In the genomic region with DNA sequence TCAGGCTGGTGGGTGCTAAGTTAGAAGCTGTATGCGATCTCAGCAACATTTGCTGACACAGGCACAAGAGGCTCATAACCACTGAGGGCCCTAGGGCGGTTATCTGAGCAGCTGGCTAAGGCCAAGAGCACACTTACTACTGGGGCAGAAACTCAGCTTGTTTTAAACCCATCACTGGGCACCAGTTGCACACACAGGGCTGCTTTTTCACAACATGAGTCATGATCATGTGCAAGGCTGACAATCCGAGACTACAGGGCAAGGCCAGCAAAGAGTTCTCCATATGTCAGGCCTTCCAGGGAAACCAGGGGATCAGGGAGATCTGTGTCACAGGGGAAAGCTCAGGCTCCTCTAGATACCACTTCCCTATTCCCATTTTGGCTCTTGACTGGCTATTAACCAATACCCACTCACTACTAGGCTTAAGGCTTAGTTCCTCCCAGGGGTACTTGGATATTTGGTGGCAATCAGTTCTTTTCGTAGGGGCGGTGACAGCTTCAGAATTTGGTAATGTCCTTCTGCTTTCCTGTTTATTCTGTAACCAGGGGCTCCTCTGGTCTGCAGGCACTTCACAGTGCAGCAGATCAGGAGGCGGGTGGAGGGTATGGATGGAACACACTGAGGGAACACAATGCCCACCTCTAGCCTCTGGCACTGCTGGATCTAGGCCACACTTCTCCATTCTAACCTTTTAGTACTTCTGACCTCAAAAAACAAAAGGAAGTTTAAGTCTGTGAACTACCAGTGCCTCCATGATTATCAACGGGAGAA, we compare ENCODE assay signal across 8 cellular contexts. TPM values are rescaled to one million over a fixed set of nuclear protein-coding genes. Genes with fewer than 3 reads are reported as not detected.
DNase-seq lines count a peak whose midpoint lies in the region; ATAC-seq and TF ChIP-seq lines count a peak whose summit lies in the region.

No MANE protein-coding gene starts in this region.

- peak; percentile 45 to 71 for DNase-seq in AML-193 (lab: John Stamatoyannopoulos, UW)
- peak; percentile 91 to 95 for DNase-seq in NOMO-1 (lab: John Stamatoyannopoulos, UW; ENCODE audit: unreplicated experiment in 2 of 2)
- DNase-seq in epithelial cell of proximal tubule (ENCODE audit: low read depth): peak; percentile 64
- DNase-seq in myocyte (ENCODE audit: low read depth): peak; percentile 96
- no peak for DNase-seq in retina
- no peak for DNase-seq in activated CD4-positive, alpha-beta T cell treated with anti-CD3 and anti-CD28 coated beads, Interleukin-2, amount 50 U/mL, for 4 hours
- DNase-seq in activated naive CD4-positive, alpha-beta T cell treated with anti-CD3 and anti-CD28 coated beads, Interleukin-2, amount 50 U/mL, for 72 hours (ENCODE audit: low spot score in 2 of 2): no peak

- TF ChIP-seq CTCF in epithelial cell of proximal tubule (conservative IDR thresholded peaks at IDR 0.05; ENCODE audit: low read depth, low read length): no peak

- no peak for ATAC-seq in GM19463 (IDR thresholded peaks at IDR 0.05; ENCODE audit: unreplicated experiment)
- no peak for ATAC-seq in activated naive CD4-positive, alpha-beta T cell treated with anti-CD3 and anti-CD28 coated beads, Interleukin-2, amount 50 U/mL, for 72 hours

- H3K36me3 Mint-ChIP-seq in activated naive CD4-positive, alpha-beta T cell treated with anti-CD3 and anti-CD28 coated beads, Interleukin-2, amount 50 U/mL, for 72 hours: peaks cover 0 to 11% of the 10 kb centered on the region in 2 donors

- H3K4me3 ChIP-seq in epithelial cell of proximal tubule (ENCODE audit: low read depth, low read length): no peak overlapping the region

- no peaks in the 10 kb centered on the region for H3K9me3 Mint-ChIP-seq in activated naive CD4-positive, alpha-beta T cell treated with anti-CD3 and anti-CD28 coated beads, Interleukin-2, amount 50 U/mL, for 72 hours

- peak overlapping the region in 1 of 2 donors; percentile 42 for H3K27ac Mint-ChIP-seq in activated naive CD4-positive, alpha-beta T cell treated with anti-CD3 and anti-CD28 coated beads, Interleukin-2, amount 50 U/mL, for 72 hours

RNA-seq across cellular contexts. Expression of a gene that starts 44.9 kb away (rescaled TPM):
- 2.1 and 6.3 TPM in 2 replicates for total RNA-seq in epithelial cell of proximal tubule
- 4.0 and 5.6 TPM in 2 replicates for total RNA-seq in myocyte
- 7.3 TPM for polyA plus RNA-seq in myocyte (2012)
- total RNA-seq in activated naive CD4-positive, alpha-beta T cell treated with anti-CD3 and anti-CD28 coated beads, Interleukin-2, amount 50 U/mL, for 72 hours: 10 to 100 TPM; 23.7 to 24.1 TPM

Comparison
In these comparisons a context has a peak if more than half of its experiments do, and no peak if none do; other contexts are left out.
1. DNase-seq: peak in AML-193 (2 of 2), NOMO-1 (2 of 2), epithelial cell of proximal tubule (single experiment) and myocyte (single experiment); none in retina (single experiment), activated CD4-positive, alpha-beta T cell treated with anti-CD3 and anti-CD28 coated beads, Interleukin-2, amount 50 U/mL, for 4 hours (0 of 2) and activated naive CD4-positive, alpha-beta T cell treated with anti-CD3 and anti-CD28 coated beads, Interleukin-2, amount 50 U/mL, for 72 hours (0 of 2).